ENCODE assay signal across 1 cellular context in genomic region chr7:151080522-151081169, GRCh38.
TF ChIP-seq lines count a peak whose summit lies in the region.

A gene with protein sequence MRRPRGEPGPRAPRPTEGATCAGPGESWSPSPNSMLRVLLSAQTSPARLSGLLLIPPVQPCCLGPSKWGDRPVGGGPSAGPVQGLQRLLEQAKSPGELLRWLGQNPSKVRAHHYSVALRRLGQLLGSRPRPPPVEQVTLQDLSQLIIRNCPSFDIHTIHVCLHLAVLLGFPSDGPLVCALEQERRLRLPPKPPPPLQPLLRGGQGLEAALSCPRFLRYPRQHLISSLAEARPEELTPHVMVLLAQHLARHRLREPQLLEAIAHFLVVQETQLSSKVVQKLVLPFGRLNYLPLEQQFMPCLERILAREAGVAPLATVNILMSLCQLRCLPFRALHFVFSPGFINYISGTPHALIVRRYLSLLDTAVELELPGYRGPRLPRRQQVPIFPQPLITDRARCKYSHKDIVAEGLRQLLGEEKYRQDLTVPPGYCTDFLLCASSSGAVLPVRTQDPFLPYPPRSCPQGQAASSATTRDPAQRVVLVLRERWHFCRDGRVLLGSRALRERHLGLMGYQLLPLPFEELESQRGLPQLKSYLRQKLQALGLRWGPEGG (minus strand): TSS chr7:151080809. CDS start chr7:151080766, 43 bp downstream.

TF ChIP-seq in K562, 482 proteins besides CTCF, POLR2A, EP300 and RAD21 (continued from another document and continues in another):
- TF ChIP-seq, protein P1, sequence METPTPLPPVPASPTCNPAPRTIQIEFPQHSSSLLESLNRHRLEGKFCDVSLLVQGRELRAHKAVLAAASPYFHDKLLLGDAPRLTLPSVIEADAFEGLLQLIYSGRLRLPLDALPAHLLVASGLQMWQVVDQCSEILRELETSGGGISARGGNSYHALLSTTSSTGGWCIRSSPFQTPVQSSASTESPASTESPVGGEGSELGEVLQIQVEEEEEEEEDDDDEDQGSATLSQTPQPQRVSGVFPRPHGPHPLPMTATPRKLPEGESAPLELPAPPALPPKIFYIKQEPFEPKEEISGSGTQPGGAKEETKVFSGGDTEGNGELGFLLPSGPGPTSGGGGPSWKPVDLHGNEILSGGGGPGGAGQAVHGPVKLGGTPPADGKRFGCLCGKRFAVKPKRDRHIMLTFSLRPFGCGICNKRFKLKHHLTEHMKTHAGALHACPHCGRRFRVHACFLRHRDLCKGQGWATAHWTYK (CRISPR knock-in tag; IDR thresholded peaks at IDR 0.05) = peak; percentile 84; the same call in 1 of the 2 replicates
- TF ChIP-seq TCFL5 (CRISPR knock-in tag; conservative IDR thresholded peaks at IDR 0.05) (no peak), NR1H2 (CRISPR knock-in tag; IDR thresholded peaks at IDR 0.05) (peak; percentile 56; the same call in 1 of the 2 replicates), ATF7 (IDR thresholded peaks at IDR 0.05) (peak; percentile 76), GABPA (tag; conservative IDR thresholded peaks at IDR 0.05; ENCODE audit: low read depth) (no peak), ERF (CRISPR knock-in tag; IDR thresholded peaks at IDR 0.05) (peak; percentile 15; the same call in 1 of the 2 replicates), MYNN (IDR thresholded peaks at IDR 0.05) (peak; percentile 16), MYNN (CRISPR knock-in tag; IDR thresholded peaks at IDR 0.05) (no peak), THAP12 (CRISPR knock-in tag; IDR thresholded peaks at IDR 0.05) (peak; percentile 86; the same call in 1 of the 2 replicates), RBFOX2 (IDR thresholded peaks at IDR 0.05; ENCODE audit: low read depth, low read length) (peak; percentile 97), TCF15 (CRISPR knock-in tag; IDR thresholded peaks at IDR 0.05) (no peak), NR3C1 (CRISPR knock-in tag; IDR thresholded peaks at IDR 0.05) (0 out of 2 replicates have a peak, but pooled peaks have one; percentile 11), ZBED1 (IDR thresholded peaks at IDR 0.05) (peak; percentile 60; the same call in 1 of the 2 replicates), ZNF586 (CRISPR knock-in tag; conservative IDR thresholded peaks at IDR 0.05) (no peak), PTRF (tag; IDR thresholded peaks at IDR 0.05) (no peak), REST (CRISPR knock-in tag; IDR thresholded peaks at IDR 0.05; ENCODE audit: low read depth) (peak; percentile 63; the same call in 1 of the 2 replicates), ZNF584 (CRISPR knock-in tag; IDR thresholded peaks at IDR 0.05; ENCODE audit: low read depth) (no peak), POU5F1 (IDR thresholded peaks at IDR 0.05; ENCODE audit: borderline replicate concordance, low read depth, low read length, partially characterized antibody) (peak; percentile 19), NR2C2 (CRISPR knock-in tag; IDR thresholded peaks at IDR 0.05) (peak; percentile 46; the same call in 1 of the 2 replicates), NR2C2 (tag; IDR thresholded peaks at IDR 0.05) (peak; percentile 58), ETS1 (conservative IDR thresholded peaks at IDR 0.05; ENCODE audit: control insufficient read depth, low read depth, low read length) (peak; percentile 15; the same call in 1 of the 2 replicates), FOSL1 (tag; conservative IDR thresholded peaks at IDR 0.05) (peak; percentile 31; the same call in 1 of the 2 replicates), SMAD4 (CRISPR knock-in tag; conservative IDR thresholded peaks at IDR 0.05) (peak; percentile 82), BCL6 (CRISPR knock-in tag; IDR thresholded peaks at IDR 0.05) (no peak), ATF1 (CRISPR knock-in tag; IDR thresholded peaks at IDR 0.05) (no peak), ATF1 (tag; IDR thresholded peaks at IDR 0.05) (peak; percentile 86), MTA3 (IDR thresholded peaks at IDR 0.05; ENCODE audit: borderline replicate concordance) (peak; percentile 79; the same call in 1 of the 2 replicates), SIN3B (IDR thresholded peaks at IDR 0.05; ENCODE audit: low read depth) (no peak), ARID2 (IDR thresholded peaks at IDR 0.05) (no peak), TARDBP (IDR thresholded peaks at IDR 0.05) (peak; percentile 39), AFF4 (CRISPR knock-in tag; IDR thresholded peaks at IDR 0.05) (peak; percentile 60; the same call in 1 of the 2 replicates), RBBP5 (IDR thresholded peaks at IDR 0.05; ENCODE audit: borderline replicate concordance, insufficient read depth, low read length, poor library complexity, severe bottlenecking) (peak; percentile 82), SMAD3 (CRISPR knock-in tag; conservative IDR thresholded peaks at IDR 0.05) (peak; percentile 79), TBP (optimal IDR thresholded peaks at IDR 0.05; ENCODE audit: low read depth, low read length) (peak; percentile 90), XRCC4 (IDR thresholded peaks at IDR 0.05; ENCODE audit: extremely low read depth, insufficient read depth, insufficient read length) (no peak), ZNF75A (CRISPR knock-in tag; IDR thresholded peaks at IDR 0.05) (peak; percentile 4; the same call in 1 of the 2 replicates), NR4A1 (CRISPR knock-in tag; IDR thresholded peaks at IDR 0.05) (no peak), NR4A1 (tag; IDR thresholded peaks at IDR 0.05) (no peak), POLR2AphosphoS2 (IDR thresholded peaks at IDR 0.05; ENCODE audit: low read length) (0 out of 2 replicates have a peak, but pooled peaks have one; percentile 96), CHD2 (IDR thresholded peaks at IDR 0.05; ENCODE audit: low read depth, low read length) (peak; percentile 54; the same call in 1 of the 2 replicates), ZNF274 (IDR thresholded peaks at IDR 0.05; ENCODE audit: borderline replicate concordance, low read depth, low read length) (peak; percentile 50; the same call in 1 of the 2 replicates)
- TF ChIP-seq, protein P2, sequence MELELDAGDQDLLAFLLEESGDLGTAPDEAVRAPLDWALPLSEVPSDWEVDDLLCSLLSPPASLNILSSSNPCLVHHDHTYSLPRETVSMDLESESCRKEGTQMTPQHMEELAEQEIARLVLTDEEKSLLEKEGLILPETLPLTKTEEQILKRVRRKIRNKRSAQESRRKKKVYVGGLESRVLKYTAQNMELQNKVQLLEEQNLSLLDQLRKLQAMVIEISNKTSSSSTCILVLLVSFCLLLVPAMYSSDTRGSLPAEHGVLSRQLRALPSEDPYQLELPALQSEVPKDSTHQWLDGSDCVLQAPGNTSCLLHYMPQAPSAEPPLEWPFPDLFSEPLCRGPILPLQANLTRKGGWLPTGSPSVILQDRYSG (tag; conservative IDR thresholded peaks at IDR 0.05; ENCODE audit: low read depth) = peak; percentile 81; the same call in 1 of the 2 replicates
- TF ChIP-seq, protein P3, sequence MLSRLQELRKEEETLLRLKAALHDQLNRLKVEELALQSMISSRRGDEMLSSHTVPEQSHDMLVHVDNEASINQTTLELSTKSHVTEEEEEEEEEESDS (CRISPR knock-in tag; IDR thresholded peaks at IDR 0.05) = no peak
- TF ChIP-seq, protein P4, sequence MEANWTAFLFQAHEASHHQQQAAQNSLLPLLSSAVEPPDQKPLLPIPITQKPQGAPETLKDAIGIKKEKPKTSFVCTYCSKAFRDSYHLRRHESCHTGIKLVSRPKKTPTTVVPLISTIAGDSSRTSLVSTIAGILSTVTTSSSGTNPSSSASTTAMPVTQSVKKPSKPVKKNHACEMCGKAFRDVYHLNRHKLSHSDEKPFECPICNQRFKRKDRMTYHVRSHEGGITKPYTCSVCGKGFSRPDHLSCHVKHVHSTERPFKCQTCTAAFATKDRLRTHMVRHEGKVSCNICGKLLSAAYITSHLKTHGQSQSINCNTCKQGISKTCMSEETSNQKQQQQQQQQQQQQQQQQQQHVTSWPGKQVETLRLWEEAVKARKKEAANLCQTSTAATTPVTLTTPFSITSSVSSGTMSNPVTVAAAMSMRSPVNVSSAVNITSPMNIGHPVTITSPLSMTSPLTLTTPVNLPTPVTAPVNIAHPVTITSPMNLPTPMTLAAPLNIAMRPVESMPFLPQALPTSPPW (CRISPR knock-in tag; IDR thresholded peaks at IDR 0.05) = peak; percentile 98
- TF ChIP-seq, protein P5, sequence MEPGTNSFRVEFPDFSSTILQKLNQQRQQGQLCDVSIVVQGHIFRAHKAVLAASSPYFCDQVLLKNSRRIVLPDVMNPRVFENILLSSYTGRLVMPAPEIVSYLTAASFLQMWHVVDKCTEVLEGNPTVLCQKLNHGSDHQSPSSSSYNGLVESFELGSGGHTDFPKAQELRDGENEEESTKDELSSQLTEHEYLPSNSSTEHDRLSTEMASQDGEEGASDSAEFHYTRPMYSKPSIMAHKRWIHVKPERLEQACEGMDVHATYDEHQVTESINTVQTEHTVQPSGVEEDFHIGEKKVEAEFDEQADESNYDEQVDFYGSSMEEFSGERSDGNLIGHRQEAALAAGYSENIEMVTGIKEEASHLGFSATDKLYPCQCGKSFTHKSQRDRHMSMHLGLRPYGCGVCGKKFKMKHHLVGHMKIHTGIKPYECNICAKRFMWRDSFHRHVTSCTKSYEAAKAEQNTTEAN (CRISPR knock-in tag; IDR thresholded peaks at IDR 0.05) = 0 out of 2 replicates have a peak, but pooled peaks have one; percentile 22
